8 cellular contexts compared by ENCODE assay signal in genomic region chr11:77913608-77914306, GRCh38.
A peak's percentile ranks its signal among the peaks of the same experiment; 100 is the strongest.
DNase-seq lines count a peak whose midpoint lies in the region; TF ChIP-seq lines count a peak whose summit lies in the region.
"Not testable (repeated sequence)": the region's sequence is repeated elsewhere in the genome, so short reads cannot be mapped to it uniquely, and the experiment has no call there.

No MANE protein-coding gene starts in this region.

- in situ Hi-C loops in transverse colon (cut with MboI; ENCODE audit: low pct_ligation_motif_present in 1 of 4, low pct_unique_long_range_greater_than_20kb in 1 of 4, low sequenced_read_pairs in 3 of 4) = not testable (repeated sequence)

- not testable (repeated sequence) for H3K36me3 Mint-ChIP-seq in HFFc6 (ENCODE audit: low read depth)

- not testable (repeated sequence) for TF ChIP-seq EP300 in SK-N-SH (IDR thresholded peaks at IDR 0.05; ENCODE audit: borderline replicate concordance in 1 of 2, low read depth in 1 of 2, low read length in 1 of 2); transverse colon (IDR thresholded peaks at IDR 0.05; ENCODE audit: low read depth)

- not testable (repeated sequence) for TF ChIP-seq CTCF in C4-2B (conservative IDR thresholded peaks at IDR 0.05); HFFc6 (IDR thresholded peaks at IDR 0.05); SK-N-SH (IDR thresholded peaks at IDR 0.05); transverse colon (IDR thresholded peaks at IDR 0.05)

- peaks cover 16% of the 10 kb centered on the region; the same call in 1 of the 2 replicates for H4K20me1 ChIP-seq in SK-N-SH (ENCODE audit: insufficient read depth)

- intact Hi-C loops in transverse colon (cut with DNase I; ENCODE audit: low total_unique reads) = not testable (repeated sequence)

- not testable (repeated sequence) for DNase-seq in HFFc6, SK-N-SH, transverse colon
- DNase-seq in NCI-H345 treated with DMSO at 0.1 percent for 48 hours (lab: John Stamatoyannopoulos, UW; ENCODE audit: unreplicated experiment) = peak; percentile 16
- peak; percentile 33 for DNase-seq in brain pericyte (ENCODE audit: low read depth, low spot score)
- peak; percentile 18 for DNase-seq in fibroblast of peridontal ligament (ENCODE audit: extremely low read depth)
- DNase-seq in lung microvascular endothelial cell (ENCODE audit: low read depth in 2 of 2) = peak; percentile 46 to 77

- WGBS in SK-N-SH (ENCODE audit: low lambda C conversion rate) = 67% methylated on average over 3 of the region's 4 CpGs
- 53 to 67% methylated on average over 2 of the region's 4 CpGs for WGBS in transverse colon (ENCODE audit: low coverage in 1 of 2), 2 donors

- H3K9me3 Mint-ChIP-seq in HFFc6 = not testable (repeated sequence)

- H2AFZ ChIP-seq in SK-N-SH (ENCODE audit: low read depth) = not testable (repeated sequence)

- peaks cover 56% of the 10 kb centered on the region for H3K4me1 Mint-ChIP-seq in HFFc6 (ENCODE audit: low read depth)

- H3K4me3 ChIP-seq in SK-N-SH (ENCODE audit: low read depth in 2 of 2, low read length in 1 of 2); transverse colon: not testable (repeated sequence)

- POLR2A ChIA-PET in SK-N-SH (lab: Yijun Ruan, JAX) = not testable (repeated sequence)

- peak overlapping the region; percentile 68 for H3K27ac ChIP-seq in C4-2B
- peak overlapping the region; percentile 73 to 86 for H3K27ac ChIP-seq in SK-N-SH (ENCODE audit: low read depth in 2 of 2, low read length in 1 of 2)
- peak overlapping the region in 3 of 4 donors; percentile 32 to 66 (median 35) for H3K27ac ChIP-seq in transverse colon

- TF ChIP-seq POLR2A in transverse colon (IDR thresholded peaks at IDR 0.05) = not testable (repeated sequence)

- not testable (repeated sequence) for H3K9ac ChIP-seq in SK-N-SH

- not testable (repeated sequence) for H3F3A ChIP-seq in SK-N-SH (replicated peaks; ENCODE audit: insufficient read depth)

- CTCF ChIA-PET in SK-N-SH (lab: Yijun Ruan, JAX) = not testable (repeated sequence)

- peak overlapping the region; percentile 82 for H3K27ac Mint-ChIP-seq in HFFc6

- H3K4me1 ChIP-seq in SK-N-SH (ENCODE audit: control insufficient read depth in 1 of 2, insufficient read depth in 2 of 2, low read depth in 1 of 2, low read length in 1 of 2) (peaks cover 11 to 28% of the 10 kb centered on the region in 2 experiments), transverse colon (peaks cover 11 to 20% (median 16%) of the 10 kb centered on the region in 4 donors)

- not testable (repeated sequence) for TF ChIP-seq RAD21 in SK-N-SH (IDR thresholded peaks at IDR 0.05; ENCODE audit: low read length)

- not testable (repeated sequence) for H3K9me3 ChIP-seq in SK-N-SH, transverse colon

- H3K27me3 ChIP-seq in SK-N-SH (ENCODE audit: insufficient read depth); transverse colon: not testable (repeated sequence)

- not testable (repeated sequence) for H3K9me2 ChIP-seq in SK-N-SH

- H3K27me3 Mint-ChIP-seq in HFFc6 (ENCODE audit: insufficient read depth) = not testable (repeated sequence)

- peaks cover 4 to 16% of the 10 kb centered on the region in 2 experiments for H3K36me3 ChIP-seq in SK-N-SH (replicated peaks in 1 of 2; ENCODE audit: control insufficient read depth in 1 of 2, insufficient read depth in 2 of 2, low read length in 1 of 2)
- H3K36me3 ChIP-seq in transverse colon = not testable (repeated sequence)

- H3K4me3 Mint-ChIP-seq in HFFc6 = peak overlapping the region; percentile 24; the same call in 1 of the 2 replicates

- peak overlapping the region; percentile 38; the same call in 1 of the 2 replicates for H3K4me2 ChIP-seq in SK-N-SH

- not testable (repeated sequence) for H3K79me2 ChIP-seq in SK-N-SH (ENCODE audit: insufficient read depth)
